Comparison of ENCODE assay signal across 1 cellular context in the genomic region with DNA sequence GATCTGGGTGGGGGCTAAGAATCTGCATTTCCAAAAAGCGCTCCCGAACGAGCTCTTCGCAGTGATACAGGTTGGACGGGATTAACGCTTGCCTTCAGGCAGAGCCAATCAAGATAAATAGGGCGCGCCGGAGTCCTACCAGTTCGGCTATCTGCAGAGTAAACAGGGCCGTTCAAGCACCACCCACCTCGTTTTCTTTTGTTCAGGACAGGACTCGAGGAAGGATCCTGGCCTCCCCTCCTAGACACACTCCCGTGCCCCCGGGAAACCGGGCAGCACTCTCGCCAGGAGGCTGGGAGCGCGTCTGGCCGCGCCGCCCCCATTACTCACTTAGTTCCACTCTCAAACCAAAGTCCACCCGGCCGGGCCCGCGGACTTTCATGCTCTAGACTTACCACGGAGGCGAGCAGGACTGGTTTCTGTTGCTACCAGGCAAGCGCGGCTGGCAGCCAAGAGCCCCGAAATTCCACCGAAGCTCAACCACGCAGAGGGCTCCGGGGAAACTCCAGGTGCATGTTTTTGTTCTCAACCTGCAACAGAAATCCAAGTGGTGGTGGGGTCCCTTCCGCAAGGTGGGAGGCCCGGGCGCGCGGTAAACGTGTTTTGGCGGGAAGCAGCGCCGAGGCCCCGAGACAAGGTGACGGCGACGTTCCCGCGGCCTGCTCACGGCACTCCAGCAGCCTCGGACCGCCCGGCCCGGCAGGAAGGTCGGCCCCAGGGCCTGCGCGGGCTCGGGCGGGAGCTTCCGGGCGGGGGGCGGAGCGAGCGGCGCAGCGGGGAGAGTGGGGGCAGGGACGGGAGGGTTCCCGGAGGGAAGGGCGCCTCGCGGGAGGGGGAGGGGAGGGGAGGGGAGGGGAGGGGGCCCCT.
A peak's percentile ranks its signal among the peaks of the same experiment; 100 is the strongest.
TF ChIP-seq lines count a peak whose summit lies in the region.

No MANE protein-coding gene starts in this region.

TF ChIP-seq in GM12878, 131 proteins besides CTCF, POLR2A, EP300 and RAD21:
- TF ChIP-seq BRCA1 (IDR thresholded peaks at IDR 0.05; ENCODE audit: low read depth, low read length): no peak
- TF ChIP-seq PAX8 (IDR thresholded peaks at IDR 0.05): no peak
- peak; percentile 17; the same call in 1 of the 2 replicates for TF ChIP-seq TAF1 (IDR thresholded peaks at IDR 0.05; ENCODE audit: borderline replicate concordance, low read depth, low read length)
- peak; percentile 43; the same call in 1 of the 2 replicates for TF ChIP-seq ZNF687 (IDR thresholded peaks at IDR 0.05)
- TF ChIP-seq, protein P1, sequence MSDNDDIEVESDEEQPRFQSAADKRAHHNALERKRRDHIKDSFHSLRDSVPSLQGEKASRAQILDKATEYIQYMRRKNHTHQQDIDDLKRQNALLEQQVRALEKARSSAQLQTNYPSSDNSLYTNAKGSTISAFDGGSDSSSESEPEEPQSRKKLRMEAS (IDR thresholded peaks at IDR 0.05; ENCODE audit: low read depth, low read length): peak; percentile 10; the same call in 1 of the 2 replicates
- TF ChIP-seq, protein P2, sequence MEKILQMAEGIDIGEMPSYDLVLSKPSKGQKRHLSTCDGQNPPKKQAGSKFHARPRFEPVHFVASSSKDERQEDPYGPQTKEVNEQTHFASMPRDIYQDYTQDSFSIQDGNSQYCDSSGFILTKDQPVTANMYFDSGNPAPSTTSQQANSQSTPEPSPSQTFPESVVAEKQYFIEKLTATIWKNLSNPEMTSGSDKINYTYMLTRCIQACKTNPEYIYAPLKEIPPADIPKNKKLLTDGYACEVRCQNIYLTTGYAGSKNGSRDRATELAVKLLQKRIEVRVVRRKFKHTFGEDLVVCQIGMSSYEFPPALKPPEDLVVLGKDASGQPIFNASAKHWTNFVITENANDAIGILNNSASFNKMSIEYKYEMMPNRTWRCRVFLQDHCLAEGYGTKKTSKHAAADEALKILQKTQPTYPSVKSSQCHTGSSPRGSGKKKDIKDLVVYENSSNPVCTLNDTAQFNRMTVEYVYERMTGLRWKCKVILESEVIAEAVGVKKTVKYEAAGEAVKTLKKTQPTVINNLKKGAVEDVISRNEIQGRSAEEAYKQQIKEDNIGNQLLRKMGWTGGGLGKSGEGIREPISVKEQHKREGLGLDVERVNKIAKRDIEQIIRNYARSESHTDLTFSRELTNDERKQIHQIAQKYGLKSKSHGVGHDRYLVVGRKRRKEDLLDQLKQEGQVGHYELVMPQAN (conservative IDR thresholded peaks at IDR 0.05): peak; percentile 45
- TF ChIP-seq, protein P3, sequence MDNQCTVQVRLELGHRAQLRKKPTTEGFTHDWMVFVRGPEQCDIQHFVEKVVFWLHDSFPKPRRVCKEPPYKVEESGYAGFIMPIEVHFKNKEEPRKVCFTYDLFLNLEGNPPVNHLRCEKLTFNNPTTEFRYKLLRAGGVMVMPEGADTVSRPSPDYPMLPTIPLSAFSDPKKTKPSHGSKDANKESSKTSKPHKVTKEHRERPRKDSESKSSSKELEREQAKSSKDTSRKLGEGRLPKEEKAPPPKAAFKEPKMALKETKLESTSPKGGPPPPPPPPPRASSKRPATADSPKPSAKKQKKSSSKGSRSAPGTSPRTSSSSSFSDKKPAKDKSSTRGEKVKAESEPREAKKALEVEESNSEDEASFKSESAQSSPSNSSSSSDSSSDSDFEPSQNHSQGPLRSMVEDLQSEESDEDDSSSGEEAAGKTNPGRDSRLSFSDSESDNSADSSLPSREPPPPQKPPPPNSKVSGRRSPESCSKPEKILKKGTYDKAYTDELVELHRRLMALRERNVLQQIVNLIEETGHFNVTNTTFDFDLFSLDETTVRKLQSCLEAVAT (IDR thresholded peaks at IDR 0.05): peak; percentile 40; the same call in 1 of the 2 replicates
- TF ChIP-seq, protein P4, sequence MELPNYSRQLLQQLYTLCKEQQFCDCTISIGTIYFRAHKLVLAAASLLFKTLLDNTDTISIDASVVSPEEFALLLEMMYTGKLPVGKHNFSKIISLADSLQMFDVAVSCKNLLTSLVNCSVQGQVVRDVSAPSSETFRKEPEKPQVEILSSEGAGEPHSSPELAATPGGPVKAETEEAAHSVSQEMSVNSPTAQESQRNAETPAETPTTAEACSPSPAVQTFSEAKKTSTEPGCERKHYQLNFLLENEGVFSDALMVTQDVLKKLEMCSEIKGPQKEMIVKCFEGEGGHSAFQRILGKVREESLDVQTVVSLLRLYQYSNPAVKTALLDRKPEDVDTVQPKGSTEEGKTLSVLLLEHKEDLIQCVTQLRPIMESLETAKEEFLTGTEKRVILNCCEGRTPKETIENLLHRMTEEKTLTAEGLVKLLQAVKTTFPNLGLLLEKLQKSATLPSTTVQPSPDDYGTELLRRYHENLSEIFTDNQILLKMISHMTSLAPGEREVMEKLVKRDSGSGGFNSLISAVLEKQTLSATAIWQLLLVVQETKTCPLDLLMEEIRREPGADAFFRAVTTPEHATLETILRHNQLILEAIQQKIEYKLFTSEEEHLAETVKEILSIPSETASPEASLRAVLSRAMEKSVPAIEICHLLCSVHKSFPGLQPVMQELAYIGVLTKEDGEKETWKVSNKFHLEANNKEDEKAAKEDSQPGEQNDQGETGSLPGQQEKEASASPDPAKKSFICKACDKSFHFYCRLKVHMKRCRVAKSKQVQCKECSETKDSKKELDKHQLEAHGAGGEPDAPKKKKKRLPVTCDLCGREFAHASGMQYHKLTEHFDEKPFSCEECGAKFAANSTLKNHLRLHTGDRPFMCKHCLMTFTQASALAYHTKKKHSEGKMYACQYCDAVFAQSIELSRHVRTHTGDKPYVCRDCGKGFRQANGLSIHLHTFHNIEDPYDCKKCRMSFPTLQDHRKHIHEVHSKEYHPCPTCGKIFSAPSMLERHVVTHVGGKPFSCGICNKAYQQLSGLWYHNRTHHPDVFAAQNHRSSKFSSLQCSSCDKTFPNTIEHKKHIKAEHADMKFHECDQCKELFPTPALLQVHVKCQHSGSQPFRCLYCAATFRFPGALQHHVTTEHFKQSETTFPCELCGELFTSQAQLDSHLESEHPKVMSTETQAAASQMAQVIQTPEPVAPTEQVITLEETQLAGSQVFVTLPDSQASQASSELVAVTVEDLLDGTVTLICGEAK (IDR thresholded peaks at IDR 0.05; ENCODE audit: borderline replicate concordance): 0 out of 2 replicates have a peak, but pooled peaks have one; percentile 22
- no peak for TF ChIP-seq ZBTB11 (CRISPR knock-in tag; IDR thresholded peaks at IDR 0.05)
- TF ChIP-seq SIN3A (IDR thresholded peaks at IDR 0.05; ENCODE audit: low read depth, low read length): peak; percentile 38; the same call in 1 of the 2 replicates
- TF ChIP-seq ZNF274 (IDR thresholded peaks at IDR 0.05; ENCODE audit: insufficient read depth, insufficient read length): no peak
- TF ChIP-seq RB1 (IDR thresholded peaks at IDR 0.05; ENCODE audit: borderline replicate concordance): peak; percentile 97; the same call in 1 of the 2 replicates
- TF ChIP-seq, protein P5, sequence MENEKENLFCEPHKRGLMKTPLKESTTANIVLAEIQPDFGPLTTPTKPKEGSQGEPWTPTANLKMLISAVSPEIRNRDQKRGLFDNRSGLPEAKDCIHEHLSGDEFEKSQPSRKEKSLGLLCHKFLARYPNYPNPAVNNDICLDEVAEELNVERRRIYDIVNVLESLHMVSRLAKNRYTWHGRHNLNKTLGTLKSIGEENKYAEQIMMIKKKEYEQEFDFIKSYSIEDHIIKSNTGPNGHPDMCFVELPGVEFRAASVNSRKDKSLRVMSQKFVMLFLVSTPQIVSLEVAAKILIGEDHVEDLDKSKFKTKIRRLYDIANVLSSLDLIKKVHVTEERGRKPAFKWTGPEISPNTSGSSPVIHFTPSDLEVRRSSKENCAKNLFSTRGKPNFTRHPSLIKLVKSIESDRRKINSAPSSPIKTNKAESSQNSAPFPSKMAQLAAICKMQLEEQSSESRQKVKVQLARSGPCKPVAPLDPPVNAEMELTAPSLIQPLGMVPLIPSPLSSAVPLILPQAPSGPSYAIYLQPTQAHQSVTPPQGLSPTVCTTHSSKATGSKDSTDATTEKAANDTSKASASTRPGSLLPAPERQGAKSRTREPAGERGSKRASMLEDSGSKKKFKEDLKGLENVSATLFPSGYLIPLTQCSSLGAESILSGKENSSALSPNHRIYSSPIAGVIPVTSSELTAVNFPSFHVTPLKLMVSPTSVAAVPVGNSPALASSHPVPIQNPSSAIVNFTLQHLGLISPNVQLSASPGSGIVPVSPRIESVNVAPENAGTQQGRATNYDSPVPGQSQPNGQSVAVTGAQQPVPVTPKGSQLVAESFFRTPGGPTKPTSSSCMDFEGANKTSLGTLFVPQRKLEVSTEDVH (IDR thresholded peaks at IDR 0.05; ENCODE audit: low read depth, partially characterized antibody): peak; percentile 72
- TF ChIP-seq NFYA (IDR thresholded peaks at IDR 0.05; ENCODE audit: borderline replicate concordance, low read depth, low read length): no peak
- peak in 1 of 2 experiments; percentile 27; a peak in 1 of 4 replicates for TF ChIP-seq IKZF2 (IDR thresholded peaks at IDR 0.05)
- peak; percentile 37 for TF ChIP-seq LARP7 (IDR thresholded peaks at IDR 0.05)
- no peak for TF ChIP-seq RAD51 (IDR thresholded peaks at IDR 0.05)
- peak; percentile 49; the same call in 1 of the 2 replicates for TF ChIP-seq POLR2AphosphoS5 (IDR thresholded peaks at IDR 0.05; ENCODE audit: low read length)
- no peak for TF ChIP-seq POU2F2 (IDR thresholded peaks at IDR 0.05; ENCODE audit: borderline replicate concordance, low read depth, low read length)
- TF ChIP-seq BACH1 (IDR thresholded peaks at IDR 0.05; ENCODE audit: borderline replicate concordance): peak; percentile 19; the same call in 1 of the 2 replicates
- no peak for TF ChIP-seq CREB1 (IDR thresholded peaks at IDR 0.05; ENCODE audit: low read depth)
- peak; percentile 58; the same call in 1 of the 2 replicates for TF ChIP-seq GABPA (IDR thresholded peaks at IDR 0.05; ENCODE audit: low read depth)
